Comparison of ENCODE assay signal across 22 cellular contexts in the genomic region with DNA sequence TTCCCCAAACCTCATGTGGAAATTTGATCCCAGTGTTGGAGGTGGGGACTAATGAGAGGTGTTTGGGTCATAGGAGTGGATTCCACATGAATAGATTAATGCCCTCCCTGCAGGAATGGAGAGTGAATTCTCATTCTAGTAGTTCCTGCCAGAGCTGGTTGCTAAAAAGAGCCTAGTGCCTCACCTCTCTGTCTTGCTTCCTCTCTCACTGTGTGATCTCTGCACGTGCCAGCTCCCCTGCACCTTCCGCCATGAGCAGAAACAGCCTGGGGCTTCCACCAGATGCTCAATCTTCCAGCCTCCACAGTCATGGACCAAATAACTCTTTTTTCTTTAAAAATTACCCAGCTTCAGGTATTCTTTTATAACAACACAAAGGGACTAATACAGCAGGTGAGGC.
A peak's percentile ranks its signal among the peaks of the same experiment; 100 is the strongest.
DNase-seq lines count a peak whose midpoint lies in the region; ATAC-seq and TF ChIP-seq lines count a peak whose summit lies in the region.
"Had no signal": no experiment of that assay in that cellular context is flagged by ENCODE, and none has a peak within 500 bp of the region (broad histone marks: within the 10 kb centered on the region; RNA-seq: fewer than 3 reads in every experiment).

No MANE protein-coding gene starts in this region.

- intact Hi-C loops in Right ventricle myocardium superior (cut with DNase I) (no loop called here), left ventricle myocardium inferior (cut with micrococcal nuclease) (no loop called here)

- H3K27me3 Mint-ChIP-seq in activated T-cell treated with anti-CD3 and anti-CD28 coated beads, Interleukin-2, amount 50 U/mL, for 24 hours = peaks cover 25% of the 10 kb centered on the region
- H3K27me3 Mint-ChIP-seq in chondrocyte (ENCODE audit: low read depth) = peaks cover 1% of the 10 kb centered on the region

- DNase-seq in Right ventricle myocardium superior = no peak
- no peak for DNase-seq in right atrium auricular region (ENCODE audit: low spot score)
- DNase-seq in cerebellar cortex (ENCODE audit: low spot score) = peak; percentile 83
- DNase-seq in left ventricle myocardium inferior = peak; percentile 17
- no peak for DNase-seq in activated T-cell treated with anti-CD3 and anti-CD28 coated beads, Interleukin-2, amount 50 U/mL, for 24 hours
- no peak for DNase-seq in AG20443 (ENCODE audit: low spot score)
- DNase-seq in chondrocyte (ENCODE audit: low spot score) = no peak
- DNase-seq: AML-193; CD4-positive, alpha-beta memory T cell; COR-L47; DMS53; Karpas-422; NCI-H1092 treated with DMSO at 0.1 percent for 48 hours; NCI-H1436; NCI-H1930; NCI-H2227 treated with DMSO at 0.1 percent for 48 hours; NCI-H526 treated with DMSO at 0.1 percent for 48 hours; PC-9; RPMI8226; SHP77 treated with DMSO at 0.1 percent for 48 hours had no signal

- no peaks in the 10 kb centered on the region for H3K36me3 Mint-ChIP-seq in activated T-cell treated with anti-CD3 and anti-CD28 coated beads, Interleukin-2, amount 50 U/mL, for 24 hours (ENCODE audit: low read depth)
- H3K36me3 Mint-ChIP-seq in chondrocyte (ENCODE audit: low read depth) = no peaks in the 10 kb centered on the region
- H3K36me3 Mint-ChIP-seq: CD4-positive, alpha-beta memory T cell had no signal

- no peaks in the 10 kb centered on the region for H3K4me1 Mint-ChIP-seq in activated T-cell treated with anti-CD3 and anti-CD28 coated beads, Interleukin-2, amount 50 U/mL, for 24 hours (ENCODE audit: low read depth)
- no peaks in the 10 kb centered on the region for H3K4me1 Mint-ChIP-seq in chondrocyte (ENCODE audit: low read depth)
- H3K4me1 Mint-ChIP-seq: CD4-positive, alpha-beta memory T cell had no signal

- H3K27me3 ChIP-seq in right atrium auricular region = no peaks in the 10 kb centered on the region
- no peaks in the 10 kb centered on the region for H3K27me3 ChIP-seq in left ventricle myocardium inferior (ENCODE audit: low read depth)

- no peak overlapping the region for H3K4me3 ChIP-seq in right atrium auricular region
- no peak overlapping the region for H3K4me3 ChIP-seq in left ventricle myocardium inferior
- H3K4me3 ChIP-seq: PC-9 had no signal

- H3K36me3 ChIP-seq in right atrium auricular region = no peaks in the 10 kb centered on the region
- H3K36me3 ChIP-seq in left ventricle myocardium inferior = no peaks in the 10 kb centered on the region

- no peak overlapping the region for H3K27ac Mint-ChIP-seq in activated T-cell treated with anti-CD3 and anti-CD28 coated beads, Interleukin-2, amount 50 U/mL, for 24 hours
- H3K27ac Mint-ChIP-seq in chondrocyte (ENCODE audit: unreplicated experiment) = no peak overlapping the region
- H3K27ac Mint-ChIP-seq: CD4-positive, alpha-beta memory T cell had no signal

- H3K9me3 ChIP-seq in right atrium auricular region (no peaks in the 10 kb centered on the region), left ventricle myocardium inferior (replicated peaks) (no peaks in the 10 kb centered on the region)

- TF ChIP-seq CTCF in right atrium auricular region (IDR thresholded peaks at IDR 0.05) = no peak
- TF ChIP-seq CTCF in left ventricle myocardium inferior (IDR thresholded peaks at IDR 0.05; ENCODE audit: borderline replicate concordance) = no peak
- TF ChIP-seq CTCF in chondrocyte (IDR thresholded peaks at IDR 0.05) = no peak

- no peak overlapping the region for H3K4me3 Mint-ChIP-seq in activated T-cell treated with anti-CD3 and anti-CD28 coated beads, Interleukin-2, amount 50 U/mL, for 24 hours
- H3K4me3 Mint-ChIP-seq in chondrocyte (ENCODE audit: unreplicated experiment) = no peak overlapping the region
- H3K4me3 Mint-ChIP-seq: CD4-positive, alpha-beta memory T cell had no signal

- H3K9me3 Mint-ChIP-seq in activated T-cell treated with anti-CD3 and anti-CD28 coated beads, Interleukin-2, amount 50 U/mL, for 24 hours = no peaks in the 10 kb centered on the region
- no peaks in the 10 kb centered on the region for H3K9me3 Mint-ChIP-seq in chondrocyte (ENCODE audit: low read depth)
- H3K9me3 Mint-ChIP-seq: CD4-positive, alpha-beta memory T cell had no signal

- H3K27ac ChIP-seq in right atrium auricular region (peak overlapping the region in 1 of 2 donors; percentile 33), left ventricle myocardium inferior (replicated peaks) (no peak overlapping the region)
- H3K27ac ChIP-seq: PC-9 had no signal

- no peaks in the 10 kb centered on the region for H3K4me1 ChIP-seq in right atrium auricular region
- H3K4me1 ChIP-seq in left ventricle myocardium inferior = peaks cover 3% of the 10 kb centered on the region

- peak; percentile 70 for ATAC-seq in Right ventricle myocardium superior (ENCODE audit: poor library complexity)
- ATAC-seq: HCT116, HepG2 had no signal

Comparison
In these comparisons a context has a peak if more than half of its experiments do, and no peak if none do; other contexts are left out.
1. DNase-seq: peak in cerebellar cortex (single experiment) and left ventricle myocardium inferior (single experiment); none in Right ventricle myocardium superior (single experiment), right atrium auricular region (single experiment), activated T-cell treated with anti-CD3 and anti-CD28 coated beads, Interleukin-2, amount 50 U/mL, for 24 hours (single experiment), AG20443 (single experiment) and chondrocyte (single experiment).